Comparison of ENCODE assay signal across 12 cellular contexts in the genomic region with DNA sequence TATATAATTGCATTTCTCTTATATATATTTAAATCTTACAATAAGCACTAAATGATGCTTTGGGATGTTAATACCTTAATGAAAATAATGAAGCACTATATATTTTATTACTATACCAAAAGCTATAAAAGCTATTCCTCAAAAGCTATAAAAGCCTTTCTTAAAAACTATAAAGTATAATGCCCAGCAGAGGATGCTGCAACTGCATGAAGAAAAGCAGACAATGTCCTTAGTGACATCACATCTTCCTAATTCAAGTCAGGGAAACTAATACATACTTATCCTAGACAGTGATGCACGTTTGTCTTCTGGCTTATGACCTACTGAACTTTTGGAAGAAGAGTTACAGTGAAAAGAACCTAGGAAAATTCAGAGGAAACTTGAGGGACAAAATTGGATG. TPM values are rescaled to one million over a fixed set of nuclear protein-coding genes. Genes with fewer than 3 reads are reported as not detected.
DNase-seq lines count a peak whose midpoint lies in the region; ATAC-seq and TF ChIP-seq lines count a peak whose summit lies in the region.
"Had no signal": no experiment of that assay in that cellular context is flagged by ENCODE, and none has a peak within 500 bp of the region (broad histone marks: within the 10 kb centered on the region; RNA-seq: fewer than 3 reads in every experiment).

No MANE protein-coding gene starts in this region.

- H3K36me3 ChIP-seq in BE2C (no peaks in the 10 kb centered on the region), RWPE2 (ENCODE audit: low read depth) (no peaks in the 10 kb centered on the region), adrenal gland (replicated peaks in 1 of 2) (no peaks in the 10 kb centered on the region)

- no peak for TF ChIP-seq POLR2A in adrenal gland (IDR thresholded peaks at IDR 0.05)

- intact Hi-C loops in adrenal gland (cut with DNase I), result no loop called here

- H3K4me1 ChIP-seq in BE2C, result no peaks in the 10 kb centered on the region
- peaks cover 4% of the 10 kb centered on the region for H3K4me1 ChIP-seq in RWPE2 (ENCODE audit: insufficient read depth, poor library complexity, severe bottlenecking)
- no peaks in the 10 kb centered on the region for H3K4me1 ChIP-seq in adrenal gland (replicated peaks in 1 of 2)

- TF ChIP-seq CTCF in BE2C (IDR thresholded peaks at IDR 0.05; ENCODE audit: low read depth, low read length), result peak; percentile 19; the same call in 1 of the 2 replicates
- peak; percentile 44 for TF ChIP-seq CTCF in GM13977 (IDR thresholded peaks at IDR 0.05; ENCODE audit: extremely low read depth, insufficient read depth, missing control alignments)
- TF ChIP-seq CTCF in RWPE2 (IDR thresholded peaks at IDR 0.05; ENCODE audit: poor library complexity, severe bottlenecking), result peak; percentile 62
- peak; percentile 23 for TF ChIP-seq CTCF in fibroblast of pulmonary artery (IDR thresholded peaks at IDR 0.05; ENCODE audit: low read length, missing control alignments)
- TF ChIP-seq CTCF in adrenal gland (IDR thresholded peaks at IDR 0.05), result peak in 1 of 6 experiments; percentile 25

- no peak for ATAC-seq in RWPE2 (ENCODE audit: low read depth)

- H3K4me3 ChIP-seq in BE2C (ENCODE audit: low read depth, low read length) (no peak overlapping the region), RWPE2 (ENCODE audit: severe bottlenecking) (no peak overlapping the region), fibroblast of pulmonary artery (replicated peaks; ENCODE audit: low read depth, low read length) (no peak overlapping the region), adrenal gland (no peak overlapping the region)

- in situ Hi-C loops in GM13977 (cut with MboI; ENCODE audit: low pct_unique_long_range_greater_than_20kb, low sequenced_read_pairs, unreplicated experiment), result loop anchor here (10.0 kb wide), 1 partner anchor 96 kb away; no protein-coding TSS in a partner anchor

- WGBS in adrenal gland, 4 donors, result 19 to 38% (median 28%) methylated on average over 1 of the region's 1 CpG

- DNase-seq in BE2C (no peak), GM13977 (ENCODE audit: low spot score) (peak; percentile 28), RWPE2 (ENCODE audit: low spot score) (no peak), fibroblast of pulmonary artery (ENCODE audit: low read depth) (peak; percentile 22), T-helper 1 cell (no peak), NCI-H2029 treated with DMSO at 0.1 percent for 48 hours (lab: John Stamatoyannopoulos, UW) (no peak), adrenal gland (no peak)
- DNase-seq in activated CD8-positive, alpha-beta memory T cell treated with anti-CD3 and anti-CD28 coated beads for 24 hours, result no peak
- DNase-seq: activated CD4-positive, alpha-beta T cell treated with anti-CD3 and anti-CD28 coated beads, Interleukin-2, amount 50 U/mL, for 48 hours; activated naive CD8-positive, alpha-beta T cell treated with anti-CD3 and anti-CD28 coated beads for 36 hours; effector memory CD4-positive, alpha-beta T cell had no signal

- no peaks in the 10 kb centered on the region; the same call in 1 of the 2 replicates for H3K27me3 ChIP-seq in BE2C
- H3K27me3 ChIP-seq in RWPE2 (ENCODE audit: insufficient read depth, poor library complexity, severe bottlenecking), result no peaks in the 10 kb centered on the region
- no peaks in the 10 kb centered on the region for H3K27me3 ChIP-seq in adrenal gland

- H3K27ac ChIP-seq in RWPE2 (ENCODE audit: poor library complexity, severe bottlenecking), result no peak overlapping the region
- H3K27ac ChIP-seq in adrenal gland, result no peak overlapping the region

- no peaks in the 10 kb centered on the region for H3K9me3 ChIP-seq in BE2C
- no peaks in the 10 kb centered on the region for H3K9me3 ChIP-seq in RWPE2 (ENCODE audit: severe bottlenecking)
- H3K9me3 ChIP-seq in adrenal gland (replicated peaks in 1 of 3), result no peaks in the 10 kb centered on the region

RNA-seq across cellular contexts. Expression of a gene that starts 13.6 kb away (rescaled TPM):
- polyA plus RNA-seq in BE2C (2012; ENCODE audit: insufficient read depth, insufficient read length, low read depth), result not detected
- total RNA-seq in adrenal gland, result not detected
- not detected for polyA plus RNA-seq in adrenal gland
- total RNA-seq: activated naive CD8-positive, alpha-beta T cell treated with anti-CD3 and anti-CD28 coated beads for 36 hours; skeletal muscle tissue had no signal

Comparison
In these comparisons a context has a peak if more than half of its experiments do, and no peak if none do; other contexts are left out.
1. DNase-seq: peak in GM13977 (single experiment) and fibroblast of pulmonary artery (single experiment); none in BE2C (single experiment), RWPE2 (single experiment), T-helper 1 cell (0 of 5), activated CD8-positive, alpha-beta memory T cell treated with anti-CD3 and anti-CD28 coated beads for 24 hours (single experiment), NCI-H2029 treated with DMSO at 0.1 percent for 48 hours (single experiment) and adrenal gland (0 of 7).